1 cellular context compared by ENCODE assay signal in genomic region chr2:8193686-8194615, GRCh38.
TF ChIP-seq lines count a peak whose summit lies in the region.

No MANE protein-coding gene starts in this region.

TF ChIP-seq in H1, 55 proteins besides CTCF, POLR2A, EP300 and RAD21 (continued from another document):
- TF ChIP-seq NANOG (IDR thresholded peaks at IDR 0.05; ENCODE audit: insufficient read depth, low read depth, low read length, poor library complexity, severe bottlenecking) (peak; percentile 65), TCF12 (IDR thresholded peaks at IDR 0.05; ENCODE audit: low read depth, low read length) (peak; percentile 96), SIN3A (conservative IDR thresholded peaks at IDR 0.05 in 1 of 2, IDR thresholded peaks at IDR 0.05 in 1 of 2; ENCODE audit: low read depth in 1 of 2, low read length in 2 of 2) (peak in 1 of 2 experiments; percentile 78; a peak in 1 of 4 replicates), NRF1 (IDR thresholded peaks at IDR 0.05; ENCODE audit: low read depth, low read length) (no peak), ATF2 (IDR thresholded peaks at IDR 0.05; ENCODE audit: low read length) (0 out of 2 replicates have a peak, but pooled peaks have one; percentile 33), TAF1 (IDR thresholded peaks at IDR 0.05; ENCODE audit: low read depth, low read length) (no peak), SP1 (IDR thresholded peaks at IDR 0.05; ENCODE audit: low read depth, low read length) (0 out of 2 replicates have a peak, but pooled peaks have one; percentile 37), CREB1 (IDR thresholded peaks at IDR 0.05) (peak; percentile 54), MAX (IDR thresholded peaks at IDR 0.05) (peak; percentile 95), CTBP2 (IDR thresholded peaks at IDR 0.05; ENCODE audit: borderline replicate concordance, insufficient read depth, insufficient read length, low read length) (no peak), TAF7 (optimal IDR thresholded peaks at IDR 0.05; ENCODE audit: borderline replicate concordance, low read depth, low read length) (no peak), TEAD4 (IDR thresholded peaks at IDR 0.05; ENCODE audit: low read depth, low read length) (peak; percentile 63), SIX5 (IDR thresholded peaks at IDR 0.05; ENCODE audit: low read depth, low read length) (no peak)
- TF ChIP-seq, protein P1, sequence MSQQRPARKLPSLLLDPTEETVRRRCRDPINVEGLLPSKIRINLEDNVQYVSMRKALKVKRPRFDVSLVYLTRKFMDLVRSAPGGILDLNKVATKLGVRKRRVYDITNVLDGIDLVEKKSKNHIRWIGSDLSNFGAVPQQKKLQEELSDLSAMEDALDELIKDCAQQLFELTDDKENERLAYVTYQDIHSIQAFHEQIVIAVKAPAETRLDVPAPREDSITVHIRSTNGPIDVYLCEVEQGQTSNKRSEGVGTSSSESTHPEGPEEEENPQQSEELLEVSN (IDR thresholded peaks at IDR 0.05): peak; percentile 87
